In the genomic region with DNA sequence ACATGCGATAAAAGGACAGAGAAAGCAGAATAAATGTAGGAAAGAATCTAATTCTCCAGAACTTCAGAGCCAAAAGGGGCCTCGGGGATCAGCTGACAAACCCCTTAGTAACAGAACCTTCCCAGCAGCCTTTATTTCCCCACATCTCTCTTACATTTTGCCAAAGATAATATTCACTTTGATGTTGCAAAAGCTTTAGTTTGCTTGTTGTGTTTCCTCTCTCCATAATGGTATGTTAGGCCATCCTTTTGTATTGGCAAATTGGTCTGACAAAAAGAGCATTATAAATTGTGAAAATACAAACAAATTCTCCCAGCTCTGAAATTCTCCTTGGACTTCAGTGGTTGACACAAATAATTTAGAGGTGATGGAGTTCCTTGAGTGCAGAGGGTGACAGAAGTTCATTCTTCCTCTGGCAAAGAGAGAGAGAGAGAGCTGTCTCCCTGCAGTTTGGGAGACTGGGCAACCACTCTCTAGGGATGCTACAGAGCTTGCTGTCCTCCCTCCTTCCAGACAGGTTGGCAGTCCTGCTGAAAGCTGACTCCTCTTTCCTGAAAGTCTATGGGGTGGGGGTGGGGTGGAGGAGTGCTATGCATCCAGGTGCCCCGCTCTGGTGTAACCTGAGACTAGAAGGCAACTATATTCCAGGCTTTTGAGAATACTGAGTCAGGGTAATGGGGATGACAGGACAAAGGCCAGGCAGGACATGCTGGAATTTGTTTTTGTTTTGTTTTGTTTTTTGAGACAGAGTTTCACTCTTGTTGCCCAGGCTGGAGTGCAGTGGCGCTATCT, we compare ENCODE assay signal across 1 cellular context.
TF ChIP-seq lines count a peak whose summit lies in the region.

No MANE protein-coding gene starts in this region.

TF ChIP-seq in H1, 55 proteins besides CTCF, POLR2A, EP300 and RAD21:
- 0 out of 4 replicates have a peak, but pooled peaks of 1 of the 2 experiments have one; percentile 23 for TF ChIP-seq SIN3A (conservative IDR thresholded peaks at IDR 0.05 in 1 of 2, IDR thresholded peaks at IDR 0.05 in 1 of 2; ENCODE audit: low read depth in 1 of 2, low read length in 2 of 2)
- peak; percentile 65 for TF ChIP-seq SP1 (IDR thresholded peaks at IDR 0.05; ENCODE audit: low read depth, low read length)
- no peak for TF ChIP-seq ZNF274 (IDR thresholded peaks at IDR 0.05; ENCODE audit: borderline replicate concordance, extremely low read depth, low read length)
- TF ChIP-seq, protein P1, sequence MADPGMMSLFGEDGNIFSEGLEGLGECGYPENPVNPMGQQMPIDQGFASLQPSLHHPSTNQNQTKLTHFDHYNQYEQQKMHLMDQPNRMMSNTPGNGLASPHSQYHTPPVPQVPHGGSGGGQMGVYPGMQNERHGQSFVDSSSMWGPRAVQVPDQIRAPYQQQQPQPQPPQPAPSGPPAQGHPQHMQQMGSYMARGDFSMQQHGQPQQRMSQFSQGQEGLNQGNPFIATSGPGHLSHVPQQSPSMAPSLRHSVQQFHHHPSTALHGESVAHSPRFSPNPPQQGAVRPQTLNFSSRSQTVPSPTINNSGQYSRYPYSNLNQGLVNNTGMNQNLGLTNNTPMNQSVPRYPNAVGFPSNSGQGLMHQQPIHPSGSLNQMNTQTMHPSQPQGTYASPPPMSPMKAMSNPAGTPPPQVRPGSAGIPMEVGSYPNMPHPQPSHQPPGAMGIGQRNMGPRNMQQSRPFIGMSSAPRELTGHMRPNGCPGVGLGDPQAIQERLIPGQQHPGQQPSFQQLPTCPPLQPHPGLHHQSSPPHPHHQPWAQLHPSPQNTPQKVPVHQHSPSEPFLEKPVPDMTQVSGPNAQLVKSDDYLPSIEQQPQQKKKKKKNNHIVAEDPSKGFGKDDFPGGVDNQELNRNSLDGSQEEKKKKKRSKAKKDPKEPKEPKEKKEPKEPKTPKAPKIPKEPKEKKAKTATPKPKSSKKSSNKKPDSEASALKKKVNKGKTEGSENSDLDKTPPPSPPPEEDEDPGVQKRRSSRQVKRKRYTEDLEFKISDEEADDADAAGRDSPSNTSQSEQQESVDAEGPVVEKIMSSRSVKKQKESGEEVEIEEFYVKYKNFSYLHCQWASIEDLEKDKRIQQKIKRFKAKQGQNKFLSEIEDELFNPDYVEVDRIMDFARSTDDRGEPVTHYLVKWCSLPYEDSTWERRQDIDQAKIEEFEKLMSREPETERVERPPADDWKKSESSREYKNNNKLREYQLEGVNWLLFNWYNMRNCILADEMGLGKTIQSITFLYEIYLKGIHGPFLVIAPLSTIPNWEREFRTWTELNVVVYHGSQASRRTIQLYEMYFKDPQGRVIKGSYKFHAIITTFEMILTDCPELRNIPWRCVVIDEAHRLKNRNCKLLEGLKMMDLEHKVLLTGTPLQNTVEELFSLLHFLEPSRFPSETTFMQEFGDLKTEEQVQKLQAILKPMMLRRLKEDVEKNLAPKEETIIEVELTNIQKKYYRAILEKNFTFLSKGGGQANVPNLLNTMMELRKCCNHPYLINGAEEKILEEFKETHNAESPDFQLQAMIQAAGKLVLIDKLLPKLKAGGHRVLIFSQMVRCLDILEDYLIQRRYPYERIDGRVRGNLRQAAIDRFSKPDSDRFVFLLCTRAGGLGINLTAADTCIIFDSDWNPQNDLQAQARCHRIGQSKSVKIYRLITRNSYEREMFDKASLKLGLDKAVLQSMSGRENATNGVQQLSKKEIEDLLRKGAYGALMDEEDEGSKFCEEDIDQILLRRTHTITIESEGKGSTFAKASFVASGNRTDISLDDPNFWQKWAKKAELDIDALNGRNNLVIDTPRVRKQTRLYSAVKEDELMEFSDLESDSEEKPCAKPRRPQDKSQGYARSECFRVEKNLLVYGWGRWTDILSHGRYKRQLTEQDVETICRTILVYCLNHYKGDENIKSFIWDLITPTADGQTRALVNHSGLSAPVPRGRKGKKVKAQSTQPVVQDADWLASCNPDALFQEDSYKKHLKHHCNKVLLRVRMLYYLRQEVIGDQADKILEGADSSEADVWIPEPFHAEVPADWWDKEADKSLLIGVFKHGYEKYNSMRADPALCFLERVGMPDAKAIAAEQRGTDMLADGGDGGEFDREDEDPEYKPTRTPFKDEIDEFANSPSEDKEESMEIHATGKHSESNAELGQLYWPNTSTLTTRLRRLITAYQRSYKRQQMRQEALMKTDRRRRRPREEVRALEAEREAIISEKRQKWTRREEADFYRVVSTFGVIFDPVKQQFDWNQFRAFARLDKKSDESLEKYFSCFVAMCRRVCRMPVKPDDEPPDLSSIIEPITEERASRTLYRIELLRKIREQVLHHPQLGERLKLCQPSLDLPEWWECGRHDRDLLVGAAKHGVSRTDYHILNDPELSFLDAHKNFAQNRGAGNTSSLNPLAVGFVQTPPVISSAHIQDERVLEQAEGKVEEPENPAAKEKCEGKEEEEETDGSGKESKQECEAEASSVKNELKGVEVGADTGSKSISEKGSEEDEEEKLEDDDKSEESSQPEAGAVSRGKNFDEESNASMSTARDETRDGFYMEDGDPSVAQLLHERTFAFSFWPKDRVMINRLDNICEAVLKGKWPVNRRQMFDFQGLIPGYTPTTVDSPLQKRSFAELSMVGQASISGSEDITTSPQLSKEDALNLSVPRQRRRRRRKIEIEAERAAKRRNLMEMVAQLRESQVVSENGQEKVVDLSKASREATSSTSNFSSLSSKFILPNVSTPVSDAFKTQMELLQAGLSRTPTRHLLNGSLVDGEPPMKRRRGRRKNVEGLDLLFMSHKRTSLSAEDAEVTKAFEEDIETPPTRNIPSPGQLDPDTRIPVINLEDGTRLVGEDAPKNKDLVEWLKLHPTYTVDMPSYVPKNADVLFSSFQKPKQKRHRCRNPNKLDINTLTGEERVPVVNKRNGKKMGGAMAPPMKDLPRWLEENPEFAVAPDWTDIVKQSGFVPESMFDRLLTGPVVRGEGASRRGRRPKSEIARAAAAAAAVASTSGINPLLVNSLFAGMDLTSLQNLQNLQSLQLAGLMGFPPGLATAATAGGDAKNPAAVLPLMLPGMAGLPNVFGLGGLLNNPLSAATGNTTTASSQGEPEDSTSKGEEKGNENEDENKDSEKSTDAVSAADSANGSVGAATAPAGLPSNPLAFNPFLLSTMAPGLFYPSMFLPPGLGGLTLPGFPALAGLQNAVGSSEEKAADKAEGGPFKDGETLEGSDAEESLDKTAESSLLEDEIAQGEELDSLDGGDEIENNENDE (IDR thresholded peaks at IDR 0.05; ENCODE audit: insufficient replicate concordance, low read length), result no peak
- TF ChIP-seq HDAC6 (IDR thresholded peaks at IDR 0.05; ENCODE audit: low read depth, low read length), result no peak
- peak; percentile 41 for TF ChIP-seq ASH2L (IDR thresholded peaks at IDR 0.05; ENCODE audit: low read length)
- TF ChIP-seq RXRA (IDR thresholded peaks at IDR 0.05; ENCODE audit: insufficient read depth, low read depth, low read length), result no peak
- no peak for TF ChIP-seq SUZ12 (IDR thresholded peaks at IDR 0.05; ENCODE audit: low read length)
- TF ChIP-seq CBX5 (IDR thresholded peaks at IDR 0.05; ENCODE audit: low read depth, low read length), result no peak
- TF ChIP-seq CREB1 (IDR thresholded peaks at IDR 0.05), result no peak
- peak; percentile 56; the same call in 1 of the 2 replicates for TF ChIP-seq KDM1A (IDR thresholded peaks at IDR 0.05; ENCODE audit: borderline replicate concordance, low read length)
- TF ChIP-seq, protein P2, sequence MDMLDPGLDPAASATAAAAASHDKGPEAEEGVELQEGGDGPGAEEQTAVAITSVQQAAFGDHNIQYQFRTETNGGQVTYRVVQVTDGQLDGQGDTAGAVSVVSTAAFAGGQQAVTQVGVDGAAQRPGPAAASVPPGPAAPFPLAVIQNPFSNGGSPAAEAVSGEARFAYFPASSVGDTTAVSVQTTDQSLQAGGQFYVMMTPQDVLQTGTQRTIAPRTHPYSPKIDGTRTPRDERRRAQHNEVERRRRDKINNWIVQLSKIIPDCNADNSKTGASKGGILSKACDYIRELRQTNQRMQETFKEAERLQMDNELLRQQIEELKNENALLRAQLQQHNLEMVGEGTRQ (IDR thresholded peaks at IDR 0.05; ENCODE audit: low read length), result no peak
- TF ChIP-seq TCF12 (IDR thresholded peaks at IDR 0.05; ENCODE audit: low read depth, low read length), result peak; percentile 94
- no peak for TF ChIP-seq SAP30 (IDR thresholded peaks at IDR 0.05; ENCODE audit: insufficient read depth, insufficient replicate concordance, low read length)
- no peak for TF ChIP-seq PHF8 (conservative IDR thresholded peaks at IDR 0.05; ENCODE audit: low read depth, low read length)
- TF ChIP-seq SIX5 (IDR thresholded peaks at IDR 0.05; ENCODE audit: low read depth, low read length), result peak; percentile 32; the same call in 1 of the 2 replicates
- peak; percentile 50; the same call in 1 of the 2 replicates for TF ChIP-seq MAFK (IDR thresholded peaks at IDR 0.05; ENCODE audit: low read depth, low read length)
- peak; percentile 85 for TF ChIP-seq BACH1 (IDR thresholded peaks at IDR 0.05; ENCODE audit: low read length)
- no peak for TF ChIP-seq SP4 (IDR thresholded peaks at IDR 0.05; ENCODE audit: low read length)
- TF ChIP-seq TEAD4 (IDR thresholded peaks at IDR 0.05; ENCODE audit: low read depth, low read length), result 0 out of 2 replicates have a peak, but pooled peaks have one; percentile 3
